In genomic region chr17:3048727-3049471, GRCh38 we compare ENCODE assay signal across 8 cellular contexts. TPM values are rescaled to one million over a fixed set of nuclear protein-coding genes. Genes with fewer than 3 reads are reported as not detected.
DNase-seq lines count a peak whose midpoint lies in the region; ATAC-seq and TF ChIP-seq lines count a peak whose summit lies in the region.

No MANE protein-coding gene starts in this region.

- H3K27ac ChIP-seq in SK-N-MC (no peak overlapping the region), osteoblast (ENCODE audit: low read depth, low read length) (peak overlapping the region; percentile 50), thoracic aorta (no peak overlapping the region)

- H3K4me3 ChIP-seq in SK-N-MC (peak overlapping the region; percentile 76), osteoblast (ENCODE audit: insufficient read depth, low read length) (peak overlapping the region; percentile 81), thoracic aorta (peak overlapping the region; percentile 78)

- no peaks in the 10 kb centered on the region for H3K79me2 ChIP-seq in osteoblast (ENCODE audit: insufficient read depth, low read length)

- intact Hi-C loops in head of caudate nucleus (cut with DNase I): loop anchor here (10.0 kb wide), 1 partner anchor 616 kb away; the partner anchor contains the start of genes EMC6 and TAX1BP3

- CTCF ChIA-PET in HEK293T (lab: Yijun Ruan, JAX): interaction anchor here (0.7 to 0.9 kb wide), 3 partner anchors 150 to 595 kb away, joined by 3 to 5 read pairs (median 3); no protein-coding TSS in a partner anchor

- peaks cover 6% of the 10 kb centered on the region in 2 donors for H3K9me3 Mint-ChIP-seq in activated naive CD4-positive, alpha-beta T cell treated with anti-CD3 and anti-CD28 coated beads, Interleukin-2, amount 50 U/mL, for 72 hours

- peak overlapping the region; percentile 97 for H2AFZ ChIP-seq in osteoblast (ENCODE audit: low read length)

- POLR2A ChIA-PET in HEK293T (lab: Yijun Ruan, JAX): interaction anchor here (1.3 kb wide), 1 partner anchor 599 kb away, joined by 3 read pairs; no protein-coding TSS in a partner anchor

- peak overlapping the region; percentile 77 to 84 for H3K27ac Mint-ChIP-seq in activated naive CD4-positive, alpha-beta T cell treated with anti-CD3 and anti-CD28 coated beads, Interleukin-2, amount 50 U/mL, for 72 hours

- H4K20me1 ChIP-seq in osteoblast (ENCODE audit: insufficient read depth, low read length): no peaks in the 10 kb centered on the region

- peak; percentile 69 for DNase-seq in GF-D8 (lab: John Stamatoyannopoulos, UW)
- DNase-seq in HEK293T (ENCODE audit: extremely low spot score): peak; percentile 94
- DNase-seq in MV-4-11 (lab: John Stamatoyannopoulos, UW): peak; percentile 99
- peak; percentile 14 for DNase-seq in SK-N-MC (ENCODE audit: low read depth, low spot score)
- peak; percentile 93 to 95 for DNase-seq in activated naive CD4-positive, alpha-beta T cell treated with anti-CD3 and anti-CD28 coated beads, Interleukin-2, amount 50 U/mL, for 72 hours (ENCODE audit: low spot score in 2 of 2)
- peak; percentile 95 to 100 (median 99) for DNase-seq in head of caudate nucleus
- peak; percentile 97 for DNase-seq in osteoblast (ENCODE audit: insufficient read length, low spot score, missing footprints)
- peak; percentile 84 for DNase-seq in thoracic aorta (ENCODE audit: low spot score)

- H3K36me3 ChIP-seq in SK-N-MC (ENCODE audit: insufficient read depth, low read length) (no peaks in the 10 kb centered on the region), osteoblast (ENCODE audit: insufficient read depth, low read length) (no peaks in the 10 kb centered on the region), thoracic aorta (no peaks in the 10 kb centered on the region)

- H3K4me1 ChIP-seq in osteoblast (ENCODE audit: insufficient read depth, low read length) (peaks cover 4% of the 10 kb centered on the region), thoracic aorta (ENCODE audit: control insufficient read depth in 1 of 2, low read depth in 2 of 2) (no peaks in the 10 kb centered on the region)

- no peaks in the 10 kb centered on the region for H3K27me3 ChIP-seq in osteoblast (ENCODE audit: insufficient read depth, low read length)
- H3K27me3 ChIP-seq in thoracic aorta (replicated peaks; ENCODE audit: insufficient read depth): no peaks in the 10 kb centered on the region

- H3K36me3 Mint-ChIP-seq in activated naive CD4-positive, alpha-beta T cell treated with anti-CD3 and anti-CD28 coated beads, Interleukin-2, amount 50 U/mL, for 72 hours: peaks cover 5 to 8% of the 10 kb centered on the region in 2 donors

- no peak overlapping the region for H3K9ac ChIP-seq in SK-N-MC (ENCODE audit: insufficient read length)

- peak; percentile 98 to 99 for ATAC-seq in activated naive CD4-positive, alpha-beta T cell treated with anti-CD3 and anti-CD28 coated beads, Interleukin-2, amount 50 U/mL, for 72 hours
- peak; percentile 94 for ATAC-seq in thoracic aorta (ENCODE audit: insufficient number of reproducible peaks, low FRiP score, low read depth)

- H3K4me2 ChIP-seq in osteoblast (ENCODE audit: insufficient read depth, low read length): peak overlapping the region; percentile 83

- TF ChIP-seq CTCF in osteoblast (IDR thresholded peaks at IDR 0.05; ENCODE audit: extremely low read depth, low read depth, low read length): peak; percentile 69
- peak; percentile 42 for TF ChIP-seq CTCF in thoracic aorta (IDR thresholded peaks at IDR 0.05)

- H3K9me3 ChIP-seq in SK-N-MC (ENCODE audit: low read depth, low read length): no peaks in the 10 kb centered on the region
- H3K9me3 ChIP-seq in osteoblast (ENCODE audit: low read depth, low read length): peaks cover 1% of the 10 kb centered on the region
- H3K9me3 ChIP-seq in thoracic aorta: no peaks in the 10 kb centered on the region

TF ChIP-seq in HEK293T, 16 proteins besides CTCF, POLR2A, EP300 and RAD21:
- TF ChIP-seq L3MBTL2 (conservative IDR thresholded peaks at IDR 0.05) (peak; percentile 98), PKNOX1 (IDR thresholded peaks at IDR 0.05) (peak; percentile 51; the same call in 1 of the 2 replicates), SP1 (IDR thresholded peaks at IDR 0.05) (no peak), FOXA1 (IDR thresholded peaks at IDR 0.05) (no peak)

RNA-seq across cellular contexts. Expression of gene OR1D5, which starts 14.5 kb away (rescaled TPM):
- not detected for total RNA-seq in activated naive CD4-positive, alpha-beta T cell treated with anti-CD3 and anti-CD28 coated beads, Interleukin-2, amount 50 U/mL, for 72 hours
- not detected in 2 replicates for total RNA-seq in osteoblast
- total RNA-seq in thoracic aorta: not detected

RNA-seq across cellular contexts. Expression of gene OR1D2, which starts 55.3 kb away (rescaled TPM):
- total RNA-seq in activated naive CD4-positive, alpha-beta T cell treated with anti-CD3 and anti-CD28 coated beads, Interleukin-2, amount 50 U/mL, for 72 hours: not detected
- total RNA-seq in osteoblast (not detected in 2 replicates), thoracic aorta (not detected)

Comparison
In these comparisons a context has a peak if more than half of its experiments do, and no peak if none do; other contexts are left out.
1. DNase-seq: peak in every context shown above with its lines; median percentile 99 in MV-4-11; 99 in head of caudate nucleus; 97 in osteoblast; 94 in HEK293T; 94 in activated naive CD4-positive, alpha-beta T cell treated with anti-CD3 and anti-CD28 coated beads, Interleukin-2, amount 50 U/mL, for 72 hours; 84 in thoracic aorta; 69 in GF-D8; 14 in SK-N-MC.